Comparison of ENCODE assay signal across 20 cellular contexts in genomic region chr12:46451276-46452021, GRCh38.
DNase-seq lines count a peak whose midpoint lies in the region; ATAC-seq and TF ChIP-seq lines count a peak whose summit lies in the region.
"Had no signal": no experiment of that assay in that cellular context is flagged by ENCODE, and none has a peak within 500 bp of the region (broad histone marks: within the 10 kb centered on the region; RNA-seq: fewer than 3 reads in every experiment).

No MANE protein-coding gene starts in this region.

- H3K27me3 Mint-ChIP-seq in MCF 10A (ENCODE audit: insufficient read depth, unreplicated experiment): no peaks in the 10 kb centered on the region
- H3K27me3 Mint-ChIP-seq: activated naive CD8-positive, alpha-beta T cell treated with anti-CD3 and anti-CD28 coated beads, Interleukin-2, amount 10 ng/mL, durations not matched to agents 7 days and 5 days had no signal

- CTCF ChIA-PET in MCF 10A (lab: Yijun Ruan, JAX) (interaction anchor here (0.5 to 1.1 kb wide), 3 partner anchors 81 to 227 kb away, joined by 3 to 5 read pairs (median 4); no protein-coding TSS in a partner anchor), GM10248 (lab: Yijun Ruan, JAX) (no interaction called here)

- peaks cover 66% of the 10 kb centered on the region for H3K4me1 Mint-ChIP-seq in MCF 10A (ENCODE audit: insufficient read depth, unreplicated experiment)

- DNase-seq in MCF 10A (ENCODE audit: unreplicated experiment) (no peak), breast epithelium (ENCODE audit: low spot score in 2 of 2) (no peak), SK-N-MC (ENCODE audit: low read depth, low spot score) (no peak), tibial artery (no peak), GM10248 (ENCODE audit: extremely low spot score) (no peak), NCI-H226 (no peak)
- DNase-seq: activated CD4-positive, alpha-beta T cell treated with anti-CD3 and anti-CD28 coated beads for 1 hour; activated naive CD8-positive, alpha-beta T cell treated with anti-CD3 and anti-CD28 coated beads, Interleukin-2, amount 10 ng/mL, durations not matched to agents 7 days and 5 days; BE2C; DMS79; head of caudate nucleus; kidney glomerular epithelial cell; MM.1S; NK-92 treated with Interleukin-12 subunit alpha and Interleukin-12 subunit beta, amount 100 ng/mL, for 24 hours; stimulated activated CD4-positive, alpha-beta T cell treated with anti-CD3 and anti-CD28 coated beads, Interleukin-1b, Interleukin-23, amount 100 ng/mL, for 48 hours; stimulated activated CD8-positive, alpha-beta memory T cell treated with anti-CD3 and anti-CD28 coated beads, Interleukin-4, amount 100 ng/mL, for 48 hours; upper lobe of right lung had no signal

- no peak for TF ChIP-seq POLR2A in breast epithelium (IDR thresholded peaks at IDR 0.05)

- H3K9me3 ChIP-seq in breast epithelium (no peaks in the 10 kb centered on the region), SK-N-MC (ENCODE audit: low read depth, low read length) (no peaks in the 10 kb centered on the region), tibial artery (no peaks in the 10 kb centered on the region)
- H3K9me3 ChIP-seq: BE2C, prostate gland, upper lobe of right lung had no signal

- intact Hi-C loops in MCF 10A (cut with micrococcal nuclease): no loop called here
- intact Hi-C loops in breast epithelium (cut with DNase I; ENCODE audit: low total_unique reads): no loop called here
- intact Hi-C loops in tibial artery (cut with DNase I; ENCODE audit: low total_unique reads): no loop called here

- no peaks in the 10 kb centered on the region for H3K9me3 Mint-ChIP-seq in MCF 10A (ENCODE audit: unreplicated experiment)

- H3K4me1 ChIP-seq in breast epithelium (peaks cover 0 to 7% of the 10 kb centered on the region in 2 donors), tibial artery (peaks cover 0 to 30% (median 15%) of the 10 kb centered on the region in 4 donors)
- H3K4me1 ChIP-seq: prostate gland had no signal

- TSS peak; percentile 65 for BruUV-seq in MCF 10A (replicated peaks; lab: Mats Ljungman, UMichigan)

- TF ChIP-seq CTCF in MCF 10A (IDR thresholded peaks at IDR 0.05; ENCODE audit: unreplicated experiment): no peak
- no peak for TF ChIP-seq CTCF in breast epithelium (IDR thresholded peaks at IDR 0.05)
- TF ChIP-seq CTCF in tibial artery (IDR thresholded peaks at IDR 0.05): no peak
- TF ChIP-seq CTCF in GM10248 (IDR thresholded peaks at IDR 0.05; ENCODE audit: control extremely low read depth, extremely low read depth, low read depth, missing control alignments): no peak

- no peak overlapping the region for H3K4me3 ChIP-seq in breast epithelium
- peak overlapping the region; percentile 45 for H3K4me3 ChIP-seq in SK-N-MC
- no peak overlapping the region for H3K4me3 ChIP-seq in tibial artery
- H3K4me3 ChIP-seq: prostate gland, upper lobe of right lung had no signal

- H3K4me3 Mint-ChIP-seq in MCF 10A (ENCODE audit: unreplicated experiment): peak overlapping the region; percentile 2
- H3K4me3 Mint-ChIP-seq: activated naive CD8-positive, alpha-beta T cell treated with anti-CD3 and anti-CD28 coated beads, Interleukin-2, amount 10 ng/mL, durations not matched to agents 7 days and 5 days had no signal

- POLR2A ChIA-PET in MCF 10A (lab: Yijun Ruan, JAX): interaction anchor here (0.6 to 4.8 kb wide), 26 partner anchors 9 to 670 kb away, joined by 3 to 38 read pairs (median 6); partner anchors contain the start of gene SLC38A1
- POLR2A ChIA-PET in GM10248 (lab: Yijun Ruan, JAX): no interaction called here

- H3K27ac Mint-ChIP-seq in MCF 10A (ENCODE audit: low read depth, unreplicated experiment): peak overlapping the region; percentile 90
- H3K27ac Mint-ChIP-seq: activated naive CD8-positive, alpha-beta T cell treated with anti-CD3 and anti-CD28 coated beads, Interleukin-2, amount 10 ng/mL, durations not matched to agents 7 days and 5 days had no signal

- no peaks in the 10 kb centered on the region for H3K36me3 Mint-ChIP-seq in MCF 10A (ENCODE audit: insufficient read depth, unreplicated experiment)

- no peak overlapping the region for H3K27ac ChIP-seq in breast epithelium
- H3K27ac ChIP-seq in SK-N-MC: peak overlapping the region; percentile 90
- H3K27ac ChIP-seq in tibial artery: peak overlapping the region; percentile 56 to 70
- H3K27ac ChIP-seq: prostate gland, upper lobe of right lung had no signal

- no peaks in the 10 kb centered on the region for H3K36me3 ChIP-seq in breast epithelium
- H3K36me3 ChIP-seq in SK-N-MC (ENCODE audit: insufficient read depth, low read length): no peaks in the 10 kb centered on the region
- no peaks in the 10 kb centered on the region for H3K36me3 ChIP-seq in tibial artery
- H3K36me3 ChIP-seq: BE2C, prostate gland, upper lobe of right lung had no signal

- ATAC-seq in esophagus mucosa: peak; percentile 44
- ATAC-seq in GM19395 (IDR thresholded peaks at IDR 0.05; ENCODE audit: unreplicated experiment): no peak
- ATAC-seq: upper lobe of right lung had no signal

- peak overlapping the region; percentile 49 for H3K9ac ChIP-seq in SK-N-MC (ENCODE audit: insufficient read length)

- H3K27me3 ChIP-seq in breast epithelium (no peaks in the 10 kb centered on the region), tibial artery (no peaks in the 10 kb centered on the region)
- H3K27me3 ChIP-seq: BE2C, upper lobe of right lung had no signal

Comparison
In these comparisons a context has a peak if more than half of its experiments do, and no peak if none do; other contexts are left out.
1. H3K27ac ChIP-seq: peak in SK-N-MC (single experiment) and tibial artery (2 of 2); none in breast epithelium (0 of 2).